26 cellular contexts compared by ENCODE assay signal in genomic region chr5:39430461-39430860, GRCh38.
"Had no signal": no experiment of that assay in that cellular context is flagged by ENCODE, and none has a peak within 500 bp of the region (broad histone marks: within the 10 kb centered on the region; RNA-seq: fewer than 3 reads in every experiment).

No MANE protein-coding gene starts in this region.

- H3K36me3 ChIP-seq: left ventricle myocardium inferior, pancreas, prostate gland, suprapubic skin, thoracic aorta, tibial artery, upper lobe of right lung had no signal

- H3K4me1 ChIP-seq: prostate gland had no signal

- H3K36me3 Mint-ChIP-seq: immature natural killer cell; mesothelial cell of epicardium; naive B cell; natural killer cell treated with Interleukin-12 subunit alpha and Interleukin-12 subunit beta and Interleukin-15 and Interleukin-18, amount 100 ng/mL, for 72 hours; stimulated activated naive B cell treated with anti-CD40 and anti-IgM and Interleukin-4, amounts not matched to agents 10 μg/mL and 1 μg/mL and 100 μg/mL, for 72 hours had no signal

- H3K27ac ChIP-seq: left ventricle myocardium inferior, pancreas, prostate gland, skin epidermis, suprapubic skin, thoracic aorta, tibial artery, upper lobe of right lung had no signal

- H3K4me1 Mint-ChIP-seq: naive B cell; stimulated activated naive B cell treated with anti-CD40 and anti-IgM and Interleukin-4, amounts not matched to agents 10 μg/mL and 1 μg/mL and 100 μg/mL, for 72 hours had no signal

- H3K9me3 ChIP-seq: left ventricle myocardium inferior, pancreas, prostate gland, suprapubic skin, thoracic aorta, tibial artery, upper lobe of right lung had no signal

- H3K4me3 Mint-ChIP-seq: immature natural killer cell; mesothelial cell of epicardium; naive B cell; natural killer cell treated with Interleukin-12 subunit alpha and Interleukin-12 subunit beta and Interleukin-15 and Interleukin-18, amount 100 ng/mL, for 72 hours; stimulated activated naive B cell treated with anti-CD40 and anti-IgM and Interleukin-4, amounts not matched to agents 10 μg/mL and 1 μg/mL and 100 μg/mL, for 72 hours; stimulated activated naive CD8-positive, alpha-beta T cell treated with anti-CD3 and anti-CD28 coated beads, Interleukin-15, Interleukin-2, amounts not matched to agents 100 ng/mL and 50 ng/mL, for 24 hours had no signal

- H3K27me3 ChIP-seq: suprapubic skin, tibial artery, upper lobe of right lung had no signal

- H3K4me3 ChIP-seq: left ventricle myocardium inferior, lung, pancreas, prostate gland, skin epidermis, suprapubic skin, thoracic aorta, tibial artery, upper lobe of right lung had no signal

- DNase-seq: hypothalamus; immature natural killer cell; kidney; left ventricle myocardium inferior; mesendoderm; naive B cell; pancreas; posterior cingulate gyrus; retina; right cardiac atrium; stimulated activated CD4-positive, alpha-beta T cell treated with anti-CD3 and anti-CD28 coated beads, Interleukin-12 subunit alpha, Interleukin-12 subunit beta, amount 100 ng/mL, for 4 hours; stimulated activated CD4-positive, alpha-beta T cell treated with anti-CD3 and anti-CD28 coated beads, Interleukin-15, amount 100 ng/mL, for 24 hours; stimulated activated CD4-positive, alpha-beta T cell treated with anti-CD3 and anti-CD28 coated beads, Interleukin-2, amount 100 ng/mL, for 24 hours; stimulated activated CD4-positive, alpha-beta T cell treated with anti-CD3 and anti-CD28 coated beads, Interleukin-4, amount 100 ng/mL, for 1 hour; stimulated activated naive B cell treated with anti-CD40 and anti-IgM and Interleukin-4, amounts not matched to agents 10 μg/mL and 1 μg/mL and 100 μg/mL, for 72 hours; tibial artery; upper lobe of right lung had no signal

- H3K27ac Mint-ChIP-seq: immature natural killer cell; mesothelial cell of epicardium; naive B cell; natural killer cell treated with Interleukin-12 subunit alpha and Interleukin-12 subunit beta and Interleukin-15 and Interleukin-18, amount 100 ng/mL, for 72 hours; stimulated activated naive B cell treated with anti-CD40 and anti-IgM and Interleukin-4, amounts not matched to agents 10 μg/mL and 1 μg/mL and 100 μg/mL, for 72 hours; stimulated activated naive CD8-positive, alpha-beta T cell treated with anti-CD3 and anti-CD28 coated beads, Interleukin-15, Interleukin-2, amounts not matched to agents 100 ng/mL and 50 ng/mL, for 24 hours had no signal

- ATAC-seq: natural killer cell treated with Interleukin-12 subunit alpha and Interleukin-12 subunit beta and Interleukin-15 and Interleukin-18, amount 100 ng/mL, for 72 hours; pancreas; right cardiac atrium; sciatic nerve; stimulated activated naive B cell treated with anti-CD40 and anti-IgM and Interleukin-4, amounts not matched to agents 10 μg/mL and 1 μg/mL and 100 μg/mL, for 72 hours; upper lobe of right lung had no signal

- H3K9me3 Mint-ChIP-seq: immature natural killer cell; mesothelial cell of epicardium; naive B cell; natural killer cell treated with Interleukin-12 subunit alpha and Interleukin-12 subunit beta and Interleukin-15 and Interleukin-18, amount 100 ng/mL, for 72 hours; stimulated activated naive B cell treated with anti-CD40 and anti-IgM and Interleukin-4, amounts not matched to agents 10 μg/mL and 1 μg/mL and 100 μg/mL, for 72 hours; stimulated activated naive CD8-positive, alpha-beta T cell treated with anti-CD3 and anti-CD28 coated beads, Interleukin-15, Interleukin-2, amounts not matched to agents 100 ng/mL and 50 ng/mL, for 24 hours had no signal
